In the genomic region with DNA sequence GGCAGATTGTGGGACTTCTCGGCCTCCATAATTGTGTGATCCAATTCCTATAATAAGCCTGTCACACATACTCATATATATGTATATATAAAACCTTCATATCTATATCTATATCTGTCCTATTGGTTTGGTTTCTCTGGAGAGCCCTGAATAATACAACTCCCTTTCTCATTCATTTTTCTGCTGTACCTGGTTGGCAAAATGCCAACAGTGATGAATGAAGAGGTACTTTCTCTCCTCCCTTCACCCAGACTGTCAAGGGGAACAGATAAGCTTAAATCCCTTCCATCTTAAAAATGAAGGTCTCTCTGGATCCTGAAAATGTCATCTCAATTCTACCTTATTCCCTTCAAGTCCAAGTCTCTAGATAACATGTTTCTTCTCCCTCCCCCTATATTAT, we compare ENCODE assay signal across 18 cellular contexts.
"Had no signal": no experiment of that assay in that cellular context is flagged by ENCODE, and none has a peak within 500 bp of the region (broad histone marks: within the 10 kb centered on the region; RNA-seq: fewer than 3 reads in every experiment).

No MANE protein-coding gene starts in this region.

- DNase-seq: activated CD4-positive, alpha-beta memory T cell treated with anti-CD3 and anti-CD28 coated beads for 36 hours; activated CD4-positive, alpha-beta T cell treated with anti-CD3 and anti-CD28 coated beads, Interleukin-2, amount 10 ng/mL, durations not matched to agents 24 days and 14 days; activated CD4-positive, CD25-positive, alpha-beta regulatory T cell treated with anti-CD3 and anti-CD28 coated beads, Interleukin-2, amount 50 U/mL, for 72 hours; activated CD8-positive, alpha-beta memory T cell treated with anti-CD3 and anti-CD28 coated beads, Interleukin-2, amount 50 U/mL, for 4 hours; activated gamma-delta T cell; activated naive CD4-positive, alpha-beta T cell treated with anti-CD3 and anti-CD28 coated beads, Interleukin-2, amount 10 ng/mL, durations not matched to agents 7 days and 5 days; activated naive CD8-positive, alpha-beta T cell treated with anti-CD3 and anti-CD28 coated beads, Interleukin-2, amount 10 ng/mL, durations not matched to agents 7 days and 5 days; activated T-cell treated with anti-CD3 and anti-CD28 coated beads, Interleukin-2, amount 50 U/mL, for 1 hour; dorsolateral prefrontal cortex; effector memory CD4-positive, alpha-beta T cell; erythroblast; gastrocnemius medialis; islet precursor cell; left ventricle myocardium inferior; stimulated activated CD4-positive, alpha-beta T cell treated with anti-CD3 and anti-CD28 coated beads, Interleukin-12 subunit alpha, Interleukin-12 subunit beta, amount 100 ng/mL, for 4 hours; stimulated activated CD4-positive, alpha-beta T cell treated with anti-CD3 and anti-CD28 coated beads, Interleukin-4, amount 100 ng/mL, for 1 hour; T1000; trophoblast cell had no signal
